ENCODE assay signal across 8 cellular contexts in genomic region chr6:28944412-28945006, GRCh38. TPM values are rescaled to one million over a fixed set of nuclear protein-coding genes. Genes with fewer than 3 reads are reported as not detected.
A peak's percentile ranks its signal among the peaks of the same experiment; 100 is the strongest.
DNase-seq lines count a peak whose midpoint lies in the region; ATAC-seq and TF ChIP-seq lines count a peak whose summit lies in the region.

No MANE protein-coding gene starts in this region.

- TF ChIP-seq CTCF in MM.1S (IDR thresholded peaks at IDR 0.05; ENCODE audit: low read length), result no peak
- TF ChIP-seq CTCF in SU-DHL-6 (IDR thresholded peaks at IDR 0.05; ENCODE audit: insufficient read depth, low read length, poor library complexity, severe bottlenecking), result no peak
- TF ChIP-seq CTCF in left ventricle myocardium inferior (IDR thresholded peaks at IDR 0.05; ENCODE audit: borderline replicate concordance), result no peak

- H3K9me3 ChIP-seq in MM.1S (replicated peaks; ENCODE audit: insufficient read depth, low read length), result no peaks in the 10 kb centered on the region
- H3K9me3 ChIP-seq in SU-DHL-6 (ENCODE audit: insufficient read depth, low read length), result no peaks in the 10 kb centered on the region
- no peaks in the 10 kb centered on the region for H3K9me3 ChIP-seq in adipocyte (ENCODE audit: control insufficient read depth, low read length)
- no peaks in the 10 kb centered on the region for H3K9me3 ChIP-seq in left ventricle myocardium inferior (replicated peaks)

- H3K4me2 ChIP-seq in MM.1S (ENCODE audit: low read depth, low read length), result peak overlapping the region; percentile 61; the same call in 1 of the 2 replicates
- peak overlapping the region; percentile 42 for H3K4me2 ChIP-seq in SU-DHL-6 (ENCODE audit: low read depth, low read length, poor library complexity, severe bottlenecking)

- peaks cover 14% of the 10 kb centered on the region; the same call in 1 of the 2 replicates for H3K4me1 ChIP-seq in MM.1S (ENCODE audit: low read length)
- peaks cover 12% of the 10 kb centered on the region for H3K4me1 ChIP-seq in adipocyte (ENCODE audit: control insufficient read depth, insufficient read depth, low read length)
- H3K4me1 ChIP-seq in left ventricle myocardium inferior, result peaks cover 43% of the 10 kb centered on the region
- peaks cover 1% of the 10 kb centered on the region for H3K4me1 ChIP-seq in urinary bladder (ENCODE audit: insufficient read depth)

- H3K27me3 ChIP-seq in MM.1S (replicated peaks; ENCODE audit: insufficient read depth, low read length) (0 out of 2 replicates have a peak, but pooled peaks cover 17% of the 10 kb centered on the region), SU-DHL-6 (ENCODE audit: low read length) (no peaks in the 10 kb centered on the region), adipocyte (replicated peaks; ENCODE audit: control insufficient read depth, insufficient read depth, low read length) (no peaks in the 10 kb centered on the region), left ventricle myocardium inferior (ENCODE audit: low read depth) (no peaks in the 10 kb centered on the region)

- DNase-seq in DMS153 (lab: John Stamatoyannopoulos, UW) (peak; percentile 37), MM.1S (peak; percentile 75), adipocyte (ENCODE audit: low read depth) (peak; percentile 89), left ventricle myocardium inferior (no peak), pons (ENCODE audit: low spot score) (peak; percentile 87)

- intact Hi-C loops in left ventricle myocardium inferior (cut with micrococcal nuclease), result loop anchor here (5.0 kb wide), 1 partner anchor 38 kb away; no protein-coding TSS in a partner anchor

- H3K9me2 ChIP-seq in MM.1S (replicated peaks; ENCODE audit: insufficient read depth, low read length) (no peaks in the 10 kb centered on the region), SU-DHL-6 (replicated peaks; ENCODE audit: insufficient read depth, low read length) (no peaks in the 10 kb centered on the region)

- H3K36me3 ChIP-seq in MM.1S (replicated peaks; ENCODE audit: insufficient read depth, low read length), result no peaks in the 10 kb centered on the region
- no peaks in the 10 kb centered on the region for H3K36me3 ChIP-seq in SU-DHL-6 (ENCODE audit: low read length)
- no peaks in the 10 kb centered on the region for H3K36me3 ChIP-seq in adipocyte (ENCODE audit: control insufficient read depth, insufficient read depth, low read length, severe bottlenecking)
- H3K36me3 ChIP-seq in left ventricle myocardium inferior, result no peaks in the 10 kb centered on the region
- H3K36me3 ChIP-seq in urinary bladder (ENCODE audit: insufficient read depth), result no peaks in the 10 kb centered on the region

- H3K27ac ChIP-seq in MM.1S (ENCODE audit: low read length), result peak overlapping the region; percentile 3; the same call in 1 of the 2 replicates
- H3K27ac ChIP-seq in SU-DHL-6 (ENCODE audit: low read depth, low read length), result no peak overlapping the region
- peak overlapping the region; percentile 83 for H3K27ac ChIP-seq in left ventricle myocardium inferior (replicated peaks)
- peak overlapping the region; percentile 46 for H3K27ac ChIP-seq in urinary bladder (ENCODE audit: low read depth)

- H3K4me3 ChIP-seq in MM.1S (ENCODE audit: low read length) (peak overlapping the region; percentile 60), SU-DHL-6 (ENCODE audit: insufficient read depth, low read length, poor library complexity, severe bottlenecking) (peak overlapping the region; percentile 23), adipocyte (ENCODE audit: low read length) (peak overlapping the region; percentile 87), left ventricle myocardium inferior (peak overlapping the region; percentile 74), urinary bladder (ENCODE audit: low read depth, low read length) (peak overlapping the region; percentile 40)

- H2AFZ ChIP-seq in MM.1S (ENCODE audit: low read length) (peak overlapping the region; percentile 20), SU-DHL-6 (ENCODE audit: low read depth, low read length, severe bottlenecking) (peak overlapping the region; percentile 16)

- no peak for ATAC-seq in GM18519 (IDR thresholded peaks at IDR 0.05; ENCODE audit: low FRiP score, unreplicated experiment)

- H4K20me1 ChIP-seq in MM.1S (ENCODE audit: insufficient read depth, low read length), result no peaks in the 10 kb centered on the region
- H4K20me1 ChIP-seq in SU-DHL-6 (ENCODE audit: low read depth, low read length), result no peaks in the 10 kb centered on the region

- H3K9ac ChIP-seq in MM.1S (ENCODE audit: low read length) (peak overlapping the region; percentile 19; the same call in 1 of the 2 replicates), SU-DHL-6 (ENCODE audit: low read length) (peak overlapping the region; percentile 13; the same call in 1 of the 2 replicates), adipocyte (ENCODE audit: low read length) (peak overlapping the region; percentile 88)

- H3F3A ChIP-seq in MM.1S (ENCODE audit: insufficient read depth, low read length) (peaks cover 14% of the 10 kb centered on the region; the same call in 1 of the 2 replicates), SU-DHL-6 (ENCODE audit: insufficient read depth) (peaks cover 4% of the 10 kb centered on the region; the same call in 1 of the 2 replicates)

- H3K79me2 ChIP-seq in MM.1S (ENCODE audit: low read length), result no peaks in the 10 kb centered on the region
- no peaks in the 10 kb centered on the region for H3K79me2 ChIP-seq in SU-DHL-6 (ENCODE audit: insufficient read depth, low read length)

- 11% methylated on average over 13 of the region's 13 CpGs for WGBS in urinary bladder

RNA-seq across cellular contexts. Expression of gene TRIM27, which starts 20.7 kb away (rescaled TPM):
- 17.8 TPM for total RNA-seq in left ventricle myocardium inferior
- 73.3 TPM for total RNA-seq in urinary bladder
- 35.0 TPM for polyA plus RNA-seq in urinary bladder

Comparison
In these comparisons a context has a peak if more than half of its experiments do, and no peak if none do; other contexts are left out.
1. H3K4me3 ChIP-seq: peak in every context shown above with its lines; median percentile 87 in adipocyte; 74 in left ventricle myocardium inferior; 60 in MM.1S; 40 in urinary bladder; 23 in SU-DHL-6.
2. H3K9ac ChIP-seq: peak in every context shown above with its lines; median percentile 88 in adipocyte; 19 in MM.1S; 13 in SU-DHL-6.